ENCODE assay signal across 8 cellular contexts in genomic region chr16:21158208-21159110, GRCh38. TPM values are rescaled to one million over a fixed set of nuclear protein-coding genes. Genes with fewer than 3 reads are reported as not detected.
DNase-seq lines count a peak whose midpoint lies in the region; ATAC-seq, FAIRE-seq and TF ChIP-seq lines count a peak whose summit lies in the region.

LDAF1 (plus strand) TSS chr16:21158674; CDS start chr16:21161183, 2,509 bp downstream.

- H3K36me3 Mint-ChIP-seq in activated CD4-positive, alpha-beta T cell treated with anti-CD3 and anti-CD28 coated beads, Interleukin-2, amount 10 ng/mL, durations not matched to agents 24 days and 14 days (ENCODE audit: low read depth): peaks cover 16% of the 10 kb centered on the region
- H3K36me3 Mint-ChIP-seq in dendritic cell treated with granulocyte-macrophage colony-stimulating factor and Interleukin-4, amounts not matched to agents 40 ng/mL and 50 ng/mL, for 4 days (ENCODE audit: low read depth): peaks cover 36% of the 10 kb centered on the region

- no peaks in the 10 kb centered on the region for H4K20me1 ChIP-seq in HepG2 (ENCODE audit: insufficient read depth, low read length)

- TF ChIP-seq EP300 in HepG2 (IDR thresholded peaks at IDR 0.05; ENCODE audit: low read depth in 2 of 2, low read length in 2 of 2) (peak in 1 of 2 experiments; percentile 32; a peak in 2 of 4 replicates), HepG2 (CRISPR knock-in tag; IDR thresholded peaks at IDR 0.05; ENCODE audit: borderline replicate concordance) (no peak; the same call in 1 of the 2 replicates)

- H3K79me2 ChIP-seq in HepG2 (ENCODE audit: insufficient read depth, low read length): no peaks in the 10 kb centered on the region

- DNase-seq in A172 (ENCODE audit: low spot score) (peak; percentile 71), NCI-H510A treated with DMSO at 0.1 percent for 48 hours (lab: John Stamatoyannopoulos, UW) (peak; percentile 87), HepG2 (ENCODE audit: low spot score) (peak; percentile 33)
- peak; percentile 96 for DNase-seq in activated CD4-positive, alpha-beta T cell treated with anti-CD3 and anti-CD28 coated beads, Interleukin-2, amount 10 ng/mL, durations not matched to agents 24 days and 14 days
- peak; percentile 76 to 77 for DNase-seq in stimulated activated CD4-positive, alpha-beta T cell treated with anti-CD3 and anti-CD28 coated beads, Interleukin-2, amount 100 ng/mL, for 48 hours

- no peak for FAIRE-seq in HepG2 (lab: Jason Lieb, UNC)

- in situ Hi-C loops in HepG2 (cut with HindIII; ENCODE audit: extremely low pct_ligation_motif_present, low pct_unique_long_range_greater_than_20kb): loop anchor here (5.0 to 25.0 kb wide), 3 partner anchors 144 to 1179 kb away; no protein-coding TSS in a partner anchor

- H3K4me1 ChIP-seq in HepG2 (ENCODE audit: insufficient read depth, low read length): peaks cover 33% of the 10 kb centered on the region

- H3K27me3 ChIP-seq in HepG2 (ENCODE audit: control insufficient read depth in 1 of 2, insufficient read depth in 2 of 2, low read length in 2 of 2): peaks cover 2 to 18% of the 10 kb centered on the region in 2 experiments; a peak in 2 of 5 replicates

- H3K27ac ChIP-seq in HepG2 (ENCODE audit: extremely low read length, insufficient read depth, low read length): no peak within 1 kb of the TSS

- no peak for TF ChIP-seq POLR2A in HepG2 (IDR thresholded peaks at IDR 0.05; ENCODE audit: insufficient read depth in 1 of 2, low read depth in 2 of 2, low read length in 2 of 2)

- H3K27ac Mint-ChIP-seq in activated CD4-positive, alpha-beta T cell treated with anti-CD3 and anti-CD28 coated beads, Interleukin-2, amount 10 ng/mL, durations not matched to agents 24 days and 14 days: peak within 1 kb of the TSS; percentile 61
- H3K27ac Mint-ChIP-seq in dendritic cell treated with granulocyte-macrophage colony-stimulating factor and Interleukin-4, amounts not matched to agents 40 ng/mL and 50 ng/mL, for 4 days: peak within 1 kb of the TSS; percentile 80

- CTCF ChIA-PET in HepG2 (lab: Yijun Ruan, JAX; ENCODE audit: low intra/inter-chr PET ratio, low total read pairs): interaction anchor here (0.7 to 4.0 kb wide), 3 partner anchors 120 to 142 kb away, joined by 3 to 60 read pairs (median 4); partner anchors contain the start of gene CRYM

- no peaks in the 10 kb centered on the region for H3K36me3 ChIP-seq in HepG2 (replicated peaks in 1 of 2; ENCODE audit: control insufficient read depth in 1 of 2, insufficient read depth in 2 of 2, low read length in 2 of 2)

- BruUV-seq in HepG2 (replicated peaks; lab: Mats Ljungman, UMichigan): no TSS peak

- peak within 1 kb of the TSS; percentile 48 for H3K9ac ChIP-seq in HepG2 (ENCODE audit: insufficient read depth, low read depth, low read length)

- peak; percentile 48; the same call in 1 of the 2 replicates for TF ChIP-seq RAD21 in HepG2 (CRISPR knock-in tag; IDR thresholded peaks at IDR 0.05)

- 4% methylated on average over 36 of the region's 59 CpGs for WGBS in HepG2 (ENCODE audit: low lambda C conversion rate)

- ATAC-seq in GM18511 (IDR thresholded peaks at IDR 0.05; ENCODE audit: unreplicated experiment) (peak; percentile 82), HG03064 (IDR thresholded peaks at IDR 0.05; ENCODE audit: low read depth, unreplicated experiment) (peak; percentile 71), HepG2 (peak; percentile 93)

- H3K4me2 ChIP-seq in HepG2 (ENCODE audit: low read depth, low read length): peak within 1 kb of the TSS; percentile 98

- H3K9me3 ChIP-seq in HepG2 (ENCODE audit: low read length): no peaks in the 10 kb centered on the region

- no peaks in the 10 kb centered on the region for H3K27me3 Mint-ChIP-seq in activated CD4-positive, alpha-beta T cell treated with anti-CD3 and anti-CD28 coated beads, Interleukin-2, amount 10 ng/mL, durations not matched to agents 24 days and 14 days
- H3K27me3 Mint-ChIP-seq in dendritic cell treated with granulocyte-macrophage colony-stimulating factor and Interleukin-4, amounts not matched to agents 40 ng/mL and 50 ng/mL, for 4 days: peaks cover 2% of the 10 kb centered on the region

- POLR2A ChIA-PET in HepG2 (lab: Yijun Ruan, JAX): interaction anchor here (1.1 to 1.8 kb wide), 2 partner anchors 29 to 142 kb away, joined by 5 to 12 read pairs; no protein-coding TSS in a partner anchor

- intact Hi-C loops in activated CD4-positive, alpha-beta T cell treated with anti-CD3 and anti-CD28 coated beads, Interleukin-2, amount 10 ng/mL, durations not matched to agents 24 days and 14 days (cut with micrococcal nuclease): loop anchor here (2.0 to 10.0 kb wide), 3 partner anchors 116 to 396 kb away; partner anchors contain the start of gene CRYM
- intact Hi-C loops in dendritic cell treated with granulocyte-macrophage colony-stimulating factor and Interleukin-4, amounts not matched to agents 40 ng/mL and 50 ng/mL, for 4 days (cut with micrococcal nuclease): loop anchor here (2.0 kb wide), 1 partner anchor 142 kb away; no protein-coding TSS in a partner anchor
- intact Hi-C loops in HepG2 (cut with micrococcal nuclease; ENCODE audit: unreplicated experiment): loop anchor here (5.0 to 10.0 kb wide), 2 partner anchors 189 to 396 kb away; no protein-coding TSS in a partner anchor

- peak within 1 kb of the TSS; percentile 91 for H3K4me3 Mint-ChIP-seq in activated CD4-positive, alpha-beta T cell treated with anti-CD3 and anti-CD28 coated beads, Interleukin-2, amount 10 ng/mL, durations not matched to agents 24 days and 14 days
- peak within 1 kb of the TSS; percentile 91 for H3K4me3 Mint-ChIP-seq in dendritic cell treated with granulocyte-macrophage colony-stimulating factor and Interleukin-4, amounts not matched to agents 40 ng/mL and 50 ng/mL, for 4 days

- H3K4me3 ChIP-seq in HepG2 (replicated peaks in 1 of 3; ENCODE audit: insufficient read depth in 1 of 3, low read depth in 2 of 3, low read length in 3 of 3): peak within 1 kb of the TSS; percentile 79 to 88 (median 80)

- peaks cover 14% of the 10 kb centered on the region for H3K4me1 Mint-ChIP-seq in activated CD4-positive, alpha-beta T cell treated with anti-CD3 and anti-CD28 coated beads, Interleukin-2, amount 10 ng/mL, durations not matched to agents 24 days and 14 days
- H3K4me1 Mint-ChIP-seq in dendritic cell treated with granulocyte-macrophage colony-stimulating factor and Interleukin-4, amounts not matched to agents 40 ng/mL and 50 ng/mL, for 4 days (ENCODE audit: low read depth): peaks cover 19% of the 10 kb centered on the region

- H3K9me3 Mint-ChIP-seq in activated CD4-positive, alpha-beta T cell treated with anti-CD3 and anti-CD28 coated beads, Interleukin-2, amount 10 ng/mL, durations not matched to agents 24 days and 14 days: no peaks in the 10 kb centered on the region
- H3K9me3 Mint-ChIP-seq in dendritic cell treated with granulocyte-macrophage colony-stimulating factor and Interleukin-4, amounts not matched to agents 40 ng/mL and 50 ng/mL, for 4 days: no peaks in the 10 kb centered on the region

- no peak within 1 kb of the TSS for H2AFZ ChIP-seq in HepG2 (ENCODE audit: low read length)

- TF ChIP-seq CTCF in HepG2 (CRISPR knock-in tag; IDR thresholded peaks at IDR 0.05): peak; percentile 40; the same call in 1 of the 2 replicates

TF ChIP-seq in HepG2, 621 proteins besides CTCF, POLR2A, EP300 and RAD21 (continues in another document):
- TF ChIP-seq ZNF224 (CRISPR knock-in tag; IDR thresholded peaks at IDR 0.05) (no peak; the same call in 1 of the 2 replicates), ZBTB42 (CRISPR knock-in tag; IDR thresholded peaks at IDR 0.05) (no peak), ZNF430 (CRISPR knock-in tag; IDR thresholded peaks at IDR 0.05) (peak; percentile 74; the same call in 1 of the 2 replicates), FOXA1 (IDR thresholded peaks at IDR 0.05) (no peak), FOXA1 (CRISPR knock-in tag; IDR thresholded peaks at IDR 0.05) (no peak), ZNF569 (CRISPR knock-in tag; IDR thresholded peaks at IDR 0.05; ENCODE audit: borderline replicate concordance) (no peak), NBN (conservative IDR thresholded peaks at IDR 0.05) (no peak), HNRNPLL (IDR thresholded peaks at IDR 0.05; ENCODE audit: low read depth, low read length, poor library complexity, severe bottlenecking) (peak; percentile 81), ZNF883 (CRISPR knock-in tag; IDR thresholded peaks at IDR 0.05; ENCODE audit: not compliant biosample characterization) (peak; percentile 59), ZNF558 (CRISPR knock-in tag; IDR thresholded peaks at IDR 0.05; ENCODE audit: borderline replicate concordance) (peak; percentile 67; the same call in 1 of the 2 replicates), ZFYVE20 (CRISPR knock-in tag; IDR thresholded peaks at IDR 0.05; ENCODE audit: borderline replicate concordance, low read depth) (no peak), GLI4 (CRISPR knock-in tag; IDR thresholded peaks at IDR 0.05; ENCODE audit: borderline replicate concordance) (peak; percentile 82; the same call in 1 of the 2 replicates)

RNA-seq across cellular contexts. Expression of gene LDAF1, which starts in this region (rescaled TPM):
- total RNA-seq in A172 (2014; rRNA removed; shearing (Covaris generic)): 9.7 and 10.6 TPM in 2 replicates
- 7.2 and 7.3 TPM in 2 replicates for total RNA-seq in activated CD4-positive, alpha-beta T cell treated with anti-CD3 and anti-CD28 coated beads, Interleukin-2, amount 10 ng/mL, durations not matched to agents 24 days and 14 days
- 6.3 and 8.3 TPM in 2 replicates for total RNA-seq in HepG2 (2016; rRNA removed; fragmentation: Illumina TruSeq; extraction: Trizol)
- total RNA-seq in HepG2 (2016; cell fraction: cytosol; rRNA removed; fragmentation: Illumina TruSeq; extraction: Trizol; ENCODE audit: low read depth): 5.1 and 6.2 TPM in 2 replicates
- 6.8 and 8.4 TPM in 2 replicates for total RNA-seq in HepG2 (2016; cell fraction: insoluble cytoplasmic fraction; rRNA removed; fragmentation: Illumina TruSeq; extraction: Trizol)
- total RNA-seq in HepG2 (2016; cell fraction: membrane; rRNA removed; fragmentation: Illumina TruSeq; extraction: Trizol): 13.3 and 13.4 TPM in 2 replicates
- 6.2 and 6.7 TPM in 2 replicates for total RNA-seq in HepG2 (2016; cell fraction: nucleus; rRNA removed; fragmentation: Illumina TruSeq; extraction: Trizol)
- 7.5 and 8.8 TPM in 2 replicates for polyA plus RNA-seq in HepG2 (2011; rRNA removed)
- 9.4 and 12.9 TPM in 2 replicates for polyA plus RNA-seq in HepG2 (2011; cell fraction: cytosol; rRNA removed)
- 3.2 and 3.7 TPM in 2 replicates for polyA plus RNA-seq in HepG2 (2011; cell fraction: nucleus; rRNA removed)
- polyA plus RNA-seq in HepG2 (2012): 5.9 and 7.9 TPM in 2 replicates
- 4.6 and 5.6 TPM in 2 replicates for polyA plus RNA-seq in HepG2 (2016; cell fraction: cytosol; fragmentation: Illumina TruSeq; extraction: Trizol; ENCODE audit: low read depth)
- 6.6 and 7.2 TPM in 2 replicates for polyA plus RNA-seq in HepG2 (2016; cell fraction: insoluble cytoplasmic fraction; fragmentation: Illumina TruSeq; extraction: Trizol; ENCODE audit: low read depth)
- 8.1 and 9.5 TPM in 2 replicates for polyA plus RNA-seq in HepG2 (2016; cell fraction: membrane; fragmentation: Illumina TruSeq; extraction: Trizol; ENCODE audit: low read depth)
- 7.7 and 8.6 TPM in 2 replicates for polyA plus RNA-seq in HepG2 (2016; cell fraction: nucleus; fragmentation: Illumina TruSeq; extraction: Trizol; ENCODE audit: insufficient read depth, low read depth)
- 14.0 and 19.1 TPM in 2 replicates for polyA minus RNA-seq in HepG2 (2011; rRNA and poly(A)+ RNA removed; ENCODE audit: low replicate concordance)
- polyA minus RNA-seq in HepG2 (2011; cell fraction: cytosol; rRNA and poly(A)+ RNA removed): 5.4 and 6.3 TPM in 2 replicates
- 2.6 and 3.9 TPM in 2 replicates for polyA minus RNA-seq in HepG2 (2011; cell fraction: nucleus; rRNA and poly(A)+ RNA removed)

Comparison
In these comparisons a context has a peak if more than half of its experiments do, and no peak if none do; other contexts are left out.
1. DNase-seq: peak in every context shown above with its lines; median percentile 96 in activated CD4-positive, alpha-beta T cell treated with anti-CD3 and anti-CD28 coated beads, Interleukin-2, amount 10 ng/mL, durations not matched to agents 24 days and 14 days; 87 in NCI-H510A treated with DMSO at 0.1 percent for 48 hours; 76 in stimulated activated CD4-positive, alpha-beta T cell treated with anti-CD3 and anti-CD28 coated beads, Interleukin-2, amount 100 ng/mL, for 48 hours; 71 in A172; 33 in HepG2.